ENCODE assay signal across 22 cellular contexts in the genomic region with DNA sequence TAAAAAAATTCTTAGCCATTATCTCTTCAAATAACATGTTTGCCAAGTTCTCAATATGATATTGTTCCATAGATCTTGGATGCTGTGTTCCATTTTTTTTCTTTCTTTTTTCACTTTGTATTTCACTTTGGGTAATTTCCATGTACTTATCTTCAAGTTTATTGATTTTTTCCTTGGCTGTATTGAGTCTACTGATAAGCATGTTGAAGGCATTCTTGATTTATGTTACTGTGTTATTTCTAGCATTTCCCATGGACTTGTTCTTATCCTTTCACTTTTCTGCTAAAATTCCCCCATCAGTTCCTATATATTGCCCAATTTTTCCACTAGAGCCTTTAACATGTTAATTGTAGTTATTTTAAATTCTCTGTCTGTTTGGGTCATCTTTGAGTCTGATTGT. TPM values are rescaled to one million over a fixed set of nuclear protein-coding genes. Genes with fewer than 3 reads are reported as not detected.
DNase-seq lines count a peak whose midpoint lies in the region; ATAC-seq, FAIRE-seq and TF ChIP-seq lines count a peak whose summit lies in the region.
"Had no signal": no experiment of that assay in that cellular context is flagged by ENCODE, and none has a peak within 500 bp of the region (broad histone marks: within the 10 kb centered on the region; RNA-seq: fewer than 3 reads in every experiment).

No MANE protein-coding gene starts in this region.

- H3K9me1 ChIP-seq in K562 (ENCODE audit: control insufficient read depth, insufficient read depth, low read length) = no peaks in the 10 kb centered on the region

- H3K27me3 Mint-ChIP-seq in progenitor cell of endocrine pancreas = peaks cover 3% of the 10 kb centered on the region
- H3K27me3 Mint-ChIP-seq: CD4-positive, alpha-beta memory T cell had no signal

- no peaks in the 10 kb centered on the region for H3K9me3 ChIP-seq in K562 (replicated peaks; ENCODE audit: control insufficient read depth, insufficient read depth, low read depth, low read length)
- H3K9me3 ChIP-seq: BE2C, BLaER1 had no signal

- intact Hi-C loops in K562 (cut with micrococcal nuclease) = no loop called here

- no peak overlapping the region for H3K9ac ChIP-seq in K562 (ENCODE audit: insufficient read depth in 1 of 2, low read depth in 2 of 2, low read length in 2 of 2)
- H3K9ac ChIP-seq: BLaER1 had no signal

- TF ChIP-seq EP300 in K562 (IDR thresholded peaks at IDR 0.05; ENCODE audit: low read length) = no peak

- CTCF ChIA-PET in K562 (lab: Yijun Ruan, JAX; ENCODE audit: low intra/inter-chr PET ratio) = no interaction called here

- H3K27ac ChIP-seq in K562 (ENCODE audit: extremely low read depth, low read depth, low read length) (no peak overlapping the region), coronary artery (no peak overlapping the region)
- H3K27ac ChIP-seq: BLaER1 had no signal

- peak overlapping the region; percentile 59 for H3K27ac Mint-ChIP-seq in progenitor cell of endocrine pancreas
- H3K27ac Mint-ChIP-seq: CD14-positive monocyte; CD4-positive, alpha-beta memory T cell; CD4-positive, CD25-positive, alpha-beta regulatory T cell; CD8-positive, alpha-beta memory T cell had no signal

- H3K4me3 ChIP-seq in K562 (no peak overlapping the region), fibroblast of the aortic adventitia (ENCODE audit: low read depth, low read length) (no peak overlapping the region), coronary artery (no peak overlapping the region)
- H3K4me3 ChIP-seq: BLaER1 had no signal

- no peaks in the 10 kb centered on the region for H4K20me1 ChIP-seq in K562 (replicated peaks; ENCODE audit: control insufficient read depth, insufficient read depth, low read length)
- H4K20me1 ChIP-seq: BLaER1 had no signal

- no peaks in the 10 kb centered on the region for H3K4me1 ChIP-seq in K562 (replicated peaks in 1 of 2; ENCODE audit: control insufficient read depth in 2 of 2, insufficient read depth in 2 of 2, low read length in 2 of 2)
- H3K4me1 ChIP-seq: BE2C had no signal

- no peaks in the 10 kb centered on the region for H3K27me3 ChIP-seq in K562 (ENCODE audit: control insufficient read depth in 2 of 2, insufficient read depth in 2 of 2, low read length in 2 of 2)
- H3K27me3 ChIP-seq: BE2C, BLaER1 had no signal

- peaks cover 5% of the 10 kb centered on the region for H3K36me3 Mint-ChIP-seq in progenitor cell of endocrine pancreas (ENCODE audit: insufficient read depth)

- H3K4me1 Mint-ChIP-seq in progenitor cell of endocrine pancreas (ENCODE audit: low read depth) = peaks cover 12% of the 10 kb centered on the region
- H3K4me1 Mint-ChIP-seq: CD14-positive monocyte; CD8-positive, alpha-beta memory T cell had no signal

- POLR2A ChIA-PET in K562 (lab: Yijun Ruan, JAX) = no interaction called here

- FAIRE-seq in D721Med (lab: Jason Lieb, UNC) (peak; percentile 46), K562 (lab: Jason Lieb, UNC) (no peak)
- FAIRE-seq: A204.1, GM12891, GM19239 had no signal

- no peak for DNase-seq in D721Med (ENCODE audit: insufficient read length, low spot score)
- no peak for DNase-seq in K562 (ENCODE audit: extremely low read depth in 1 of 4, low spot score in 3 of 4)
- peak; percentile 9 for DNase-seq in fibroblast of the aortic adventitia (ENCODE audit: low read depth)
- no peak for DNase-seq in progenitor cell of endocrine pancreas (ENCODE audit: low spot score, unreplicated experiment)
- no peak for DNase-seq in coronary artery (ENCODE audit: low spot score)
- no peak for DNase-seq in NCI-H2227 (lab: John Stamatoyannopoulos, UW; ENCODE audit: unreplicated experiment)
- no peak for DNase-seq in stimulated activated naive CD4-positive, alpha-beta T cell treated with Interleukin-2 at 50 U/mL for 16 hours (lab: John Stamatoyannopoulos, UW)
- DNase-seq: 8988T; ACHN; BE2C; C1 segment of cervical spinal cord; CD4-positive, alpha-beta memory T cell; CD4-positive, CD25-positive, alpha-beta regulatory T cell; CD8-positive, alpha-beta memory T cell; COR-L47; DMS79 treated with DMSO at 0.1 percent for 48 hours; GF-D8 had no signal

- no peak for TF ChIP-seq POLR2A in K562 (conservative IDR thresholded peaks at IDR 0.05)

- TF ChIP-seq CTCF in D721Med (IDR thresholded peaks at IDR 0.05; ENCODE audit: insufficient read depth, missing control alignments) (no peak), K562 (IDR thresholded peaks at IDR 0.05 in 2 of 3, conservative IDR thresholded peaks at IDR 0.05 in 1 of 3; ENCODE audit: insufficient read depth in 2 of 3, low read depth in 1 of 3, low read length in 3 of 3) (no peak), fibroblast of the aortic adventitia (IDR thresholded peaks at IDR 0.05; ENCODE audit: insufficient read depth, low read length) (no peak), progenitor cell of endocrine pancreas (IDR thresholded peaks at IDR 0.05; ENCODE audit: unreplicated experiment) (no peak), coronary artery (IDR thresholded peaks at IDR 0.05) (no peak)

- no peak for ATAC-seq in K562

- H2AFZ ChIP-seq in K562 (ENCODE audit: low read depth, low read length) = no peak overlapping the region

- in situ Hi-C loops in K562 (cut with MboI) = no loop called here

- no TSS peak for BruUV-seq in K562 (replicated peaks; lab: Mats Ljungman, UMichigan)

- H3K4me3 Mint-ChIP-seq in progenitor cell of endocrine pancreas (ENCODE audit: low read depth) = peak overlapping the region; percentile 24
- H3K4me3 Mint-ChIP-seq: CD14-positive monocyte; CD4-positive, alpha-beta memory T cell; CD4-positive, CD25-positive, alpha-beta regulatory T cell; CD8-positive, alpha-beta memory T cell had no signal

- no peak for TF ChIP-seq RAD21 in K562 (CRISPR knock-in tag; conservative IDR thresholded peaks at IDR 0.05 in 1 of 2, IDR thresholded peaks at IDR 0.05 in 1 of 2)

- no peak overlapping the region for H3K4me2 ChIP-seq in K562 (ENCODE audit: insufficient read depth, low read length)
- H3K4me2 ChIP-seq: BLaER1 had no signal

- H3K9me3 Mint-ChIP-seq in progenitor cell of endocrine pancreas (ENCODE audit: low read depth) = peaks cover 4% of the 10 kb centered on the region
- H3K9me3 Mint-ChIP-seq: CD4-positive, alpha-beta memory T cell; CD8-positive, alpha-beta memory T cell had no signal

- 0 out of 3 replicates have a peak, but pooled peaks cover 4% of the 10 kb centered on the region for H3K36me3 ChIP-seq in K562 (ENCODE audit: control insufficient read depth, insufficient read depth, low read length)
- H3K36me3 ChIP-seq: BE2C had no signal

- H3K79me2 ChIP-seq in K562 (ENCODE audit: control insufficient read depth, insufficient read depth, low read length) = no peaks in the 10 kb centered on the region

TF ChIP-seq in K562, 482 proteins besides CTCF, POLR2A, EP300 and RAD21 (continues in another document):
- no peak for TF ChIP-seq SOX6 (IDR thresholded peaks at IDR 0.05)
- no peak for TF ChIP-seq SIX5 (IDR thresholded peaks at IDR 0.05; ENCODE audit: borderline replicate concordance in 1 of 2, insufficient read depth in 1 of 2, low read depth in 1 of 2, low read length in 2 of 2)
- TF ChIP-seq MEIS2 (IDR thresholded peaks at IDR 0.05; ENCODE audit: partially characterized antibody) = peak; percentile 65
- TF ChIP-seq SMARCA4 (IDR thresholded peaks at IDR 0.05) = peak; percentile 40; the same call in 1 of the 2 replicates
- TF ChIP-seq, protein P1, sequence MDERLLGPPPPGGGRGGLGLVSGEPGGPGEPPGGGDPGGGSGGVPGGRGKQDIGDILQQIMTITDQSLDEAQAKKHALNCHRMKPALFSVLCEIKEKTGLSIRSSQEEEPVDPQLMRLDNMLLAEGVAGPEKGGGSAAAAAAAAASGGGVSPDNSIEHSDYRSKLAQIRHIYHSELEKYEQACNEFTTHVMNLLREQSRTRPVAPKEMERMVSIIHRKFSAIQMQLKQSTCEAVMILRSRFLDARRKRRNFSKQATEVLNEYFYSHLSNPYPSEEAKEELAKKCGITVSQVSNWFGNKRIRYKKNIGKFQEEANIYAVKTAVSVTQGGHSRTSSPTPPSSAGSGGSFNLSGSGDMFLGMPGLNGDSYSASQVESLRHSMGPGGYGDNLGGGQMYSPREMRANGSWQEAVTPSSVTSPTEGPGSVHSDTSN (CRISPR knock-in tag; IDR thresholded peaks at IDR 0.05; ENCODE audit: low read depth) = no peak
- TF ChIP-seq, protein P1 (tag; conservative IDR thresholded peaks at IDR 0.05; ENCODE audit: low read depth) = peak; percentile 51
- TF ChIP-seq ARID1B (IDR thresholded peaks at IDR 0.05) = peak; percentile 68

RNA-seq across cellular contexts. Expression of a gene that starts 50.8 kb away (rescaled TPM):
- 0.40 and 0.60 TPM in 2 replicates for total RNA-seq in K562 (2011; cell fraction: chromatin; rRNA removed; ENCODE audit: low replicate concordance)
- total RNA-seq in K562 (2011; cell fraction: nucleolus; rRNA removed) = not detected in 2 replicates
- total RNA-seq in K562 (2011; cell fraction: nucleoplasm; rRNA removed) = 0.99 TPM in 1 of 2 replicates, not detected in the other
- 0.32 and 0.37 TPM in 2 replicates for total RNA-seq in K562 (2014; rRNA removed)
- total RNA-seq in K562 (2014; rRNA removed; fragmentation: Illumina TruSeq; extraction: Trizol) = 0.67 and 0.87 TPM in 2 replicates
- total RNA-seq in K562 (2015; rRNA removed; fragmentation: Illumina TruSeq; extraction: Trizol) = 1.6 and 2.0 TPM in 2 replicates
- 0.94 and 1.4 TPM in 2 replicates for total RNA-seq in K562 (2021)
- polyA plus RNA-seq in K562 (2011; rRNA removed) = 0.64 and 1.2 TPM in 2 replicates
- 0.57 and 0.71 TPM in 2 replicates for polyA plus RNA-seq in K562 (2011; cell fraction: cytosol; rRNA removed)
- polyA plus RNA-seq in K562 (2011; cell fraction: nucleus; rRNA removed) = 0.67 and 1.2 TPM in 2 replicates
- polyA plus RNA-seq in K562 (2012) = 0.80 and 1.2 TPM in 2 replicates
- 0.54 and 1.5 TPM in 2 replicates for polyA plus RNA-seq in K562 (2014; fragmentation: Illumina TruSeq; extraction: Trizol)
- under 1 TPM; 0.39 to 0.70 TPM for polyA plus RNA-seq in K562 (2014; fragmentation: Nextera tagmentation; extraction: Ambion mirVana)
- 0.17 and 1.8 TPM in 2 replicates for polyA plus RNA-seq in K562 (2014; rRNA removed)
- 1.5 and 2.5 TPM in 2 replicates for polyA minus RNA-seq in K562 (2011; rRNA and poly(A)+ RNA removed)
- 1.6 TPM in 1 of 2 replicates, not detected in the other for polyA minus RNA-seq in K562 (2011; cell fraction: cytosol; rRNA and poly(A)+ RNA removed)
- polyA minus RNA-seq in K562 (2011; cell fraction: nucleus; rRNA and poly(A)+ RNA removed) = 0.89 and 1.3 TPM in 2 replicates
- 2.3 and 3.3 TPM in 2 replicates for total RNA-seq in fibroblast of the aortic adventitia (ENCODE audit: low replicate concordance)
- 46.1 and 50.3 TPM in 2 replicates for total RNA-seq in progenitor cell of endocrine pancreas
- polyA plus RNA-seq: CD14-positive monocyte had no signal

Comparison
In these comparisons a context has a peak if more than half of its experiments do, and no peak if none do; other contexts are left out.
1. RNA of a gene that starts 50.8 kb away (total RNA-seq): 46.1 to 50.3 TPM in progenitor cell of endocrine pancreas; 2.3 to 3.3 TPM in fibroblast of the aortic adventitia and 0.32 to 2.0 TPM in K562; every median in the first group is over 10 times any median in the second.